In genomic region chr13:21670883-21671792, GRCh38 we compare ENCODE assay signal across 8 cellular contexts. TPM values are rescaled to one million over a fixed set of nuclear protein-coding genes. Genes with fewer than 3 reads are reported as not detected.
A peak's percentile ranks its signal among the peaks of the same experiment; 100 is the strongest.
DNase-seq lines count a peak whose midpoint lies in the region; ATAC-seq and TF ChIP-seq lines count a peak whose summit lies in the region.

FGF9 (plus strand) TSS chr13:21671073; CDS start chr13:21671913, 840 bp downstream.

- peak within 1 kb of the TSS; percentile 86 for H3K4me2 ChIP-seq in neural progenitor cell

- no peaks in the 10 kb centered on the region for H3K79me2 ChIP-seq in neural progenitor cell (ENCODE audit: low read depth)

- under 1% methylated on average over 60 of the region's 62 CpGs for WGBS in HUES64

- DNase-seq in DMS79 (lab: John Stamatoyannopoulos, UW) (peak; percentile 28), Peyer's patch (peak; percentile 69 to 93 (median 89)), foreskin fibroblast (peak; percentile 80 to 90), neural progenitor cell (ENCODE audit: low spot score) (peak; percentile 96), superior temporal gyrus (ENCODE audit: extremely low spot score) (peak; percentile 76)
- peak; percentile 76 for DNase-seq in activated T-helper 9 cell treated with anti-CD3 and anti-CD28 coated beads, Interleukin-2, amount 50 U/mL, for 16 hours (ENCODE audit: low read depth)

- peak within 1 kb of the TSS; percentile 59 for H3K4me3 ChIP-seq in HUES64 (ENCODE audit: low read length)
- peak within 1 kb of the TSS; percentile 47 to 86 (median 64) for H3K4me3 ChIP-seq in Peyer's patch
- H3K4me3 ChIP-seq in foreskin fibroblast (ENCODE audit: low read depth in 1 of 2, low read length in 2 of 2): peak within 1 kb of the TSS; percentile 58 to 61
- H3K4me3 ChIP-seq in neural progenitor cell: peak within 1 kb of the TSS; percentile 55

- ATAC-seq in GM21423 (IDR thresholded peaks at IDR 0.05; ENCODE audit: unreplicated experiment): peak; percentile 76

- H3K9me3 Mint-ChIP-seq in neural progenitor cell: no peaks in the 10 kb centered on the region

- peak within 1 kb of the TSS; percentile 55 for H3K27ac Mint-ChIP-seq in neural progenitor cell

- H3K4me3 Mint-ChIP-seq in neural progenitor cell: peak within 1 kb of the TSS; percentile 95

- peak within 1 kb of the TSS; percentile 71 for H3K9ac ChIP-seq in HUES64 (ENCODE audit: low read depth, low read length)
- no peak within 1 kb of the TSS for H3K9ac ChIP-seq in neural progenitor cell

- peak; percentile 68 to 85 for TF ChIP-seq POLR2A in Peyer's patch (IDR thresholded peaks at IDR 0.05)

- H3K4me1 Mint-ChIP-seq in neural progenitor cell: peaks cover 36% of the 10 kb centered on the region

- H3K4me1 ChIP-seq in HUES64 (ENCODE audit: insufficient read depth, low read length) (peaks cover 32% of the 10 kb centered on the region), Peyer's patch (peaks cover 0 to 42% (median 21%) of the 10 kb centered on the region in 4 donors), neural progenitor cell (peaks cover 29% of the 10 kb centered on the region)

- no peaks in the 10 kb centered on the region for H3K9me3 ChIP-seq in HUES64 (ENCODE audit: insufficient read depth, low read depth, low read length)
- no peaks in the 10 kb centered on the region for H3K9me3 ChIP-seq in Peyer's patch
- no peaks in the 10 kb centered on the region for H3K9me3 ChIP-seq in neural progenitor cell (ENCODE audit: low read depth)

- no peaks in the 10 kb centered on the region for H3K36me3 Mint-ChIP-seq in neural progenitor cell

- TF ChIP-seq CTCF in Peyer's patch (IDR thresholded peaks at IDR 0.05) (peak in 3 of 6 experiments; percentile 47 to 51 (median 50)), foreskin fibroblast (IDR thresholded peaks at IDR 0.05; ENCODE audit: low read depth, low read length) (no peak), neural progenitor cell (IDR thresholded peaks at IDR 0.05) (peak; percentile 23)

- H3K27ac ChIP-seq in HUES64 (ENCODE audit: low read depth, low read length) (no peak within 1 kb of the TSS), Peyer's patch (peak within 1 kb of the TSS; percentile 40 to 69 (median 58)), neural progenitor cell (no peak within 1 kb of the TSS)

- H3K27me3 ChIP-seq in HUES64 (ENCODE audit: insufficient read depth, low read length): peaks cover 98% of the 10 kb centered on the region
- H3K27me3 ChIP-seq in Peyer's patch: no peaks in the 10 kb centered on the region
- peaks cover 76% of the 10 kb centered on the region for H3K27me3 ChIP-seq in neural progenitor cell

- H3F3A ChIP-seq in neural progenitor cell (ENCODE audit: low read depth): peaks cover 42% of the 10 kb centered on the region

- H4K20me1 ChIP-seq in neural progenitor cell (ENCODE audit: low read depth): peaks cover 19% of the 10 kb centered on the region

- H2AFZ ChIP-seq in neural progenitor cell (replicated peaks): peak within 1 kb of the TSS; percentile 89

- H3K36me3 ChIP-seq in HUES64 (ENCODE audit: insufficient read depth, low read length) (no peaks in the 10 kb centered on the region), Peyer's patch (no peaks in the 10 kb centered on the region), neural progenitor cell (no peaks in the 10 kb centered on the region)

- peaks cover 33% of the 10 kb centered on the region for H3K27me3 Mint-ChIP-seq in neural progenitor cell (ENCODE audit: insufficient read depth, low read depth)

RNA-seq across cellular contexts. Expression of gene FGF9, which starts in this region (rescaled TPM):
- polyA plus RNA-seq in HUES64 (2013, experiment 1 of 2): 0.55 TPM
- polyA plus RNA-seq in HUES64 (2013, experiment 2 of 2): 0.51 TPM
- 1 to 10 TPM in 3 of 4 donors, not detected in 1; 1.8 to 3.8 (median 2.3) TPM for total RNA-seq in Peyer's patch
- 2.1 and 2.4 TPM in 2 replicates for total RNA-seq in neural progenitor cell (ENCODE audit: low replicate concordance)

Comparison
In these comparisons a context has a peak if more than half of its experiments do, and no peak if none do; other contexts are left out.
1. DNase-seq: peak in every context shown above with its lines; median percentile 96 in neural progenitor cell; 89 in Peyer's patch; 85 in foreskin fibroblast; 76 in activated T-helper 9 cell treated with anti-CD3 and anti-CD28 coated beads, Interleukin-2, amount 50 U/mL, for 16 hours; 76 in superior temporal gyrus; 28 in DMS79.
2. H3K27ac ChIP-seq: peak in Peyer's patch (4 of 4); none in HUES64 (single experiment) and neural progenitor cell (single experiment).
3. Peak in every context shown above with its lines, with median percentiles within 50 percentile points of each other: H3K4me3 ChIP-seq.